3 cellular contexts compared by ENCODE assay signal in genomic region chr17:44967026-44967906, GRCh38.
TF ChIP-seq lines count a peak whose summit lies in the region.

No MANE protein-coding gene starts in this region.

TF ChIP-seq in SK-N-SH, 30 proteins besides CTCF, POLR2A, EP300 and RAD21:
- TF ChIP-seq NRF1 (IDR thresholded peaks at IDR 0.05; ENCODE audit: low read depth, low read length) (no peak), USF1 (IDR thresholded peaks at IDR 0.05; ENCODE audit: borderline replicate concordance, low read depth) (no peak), FOSL2 (IDR thresholded peaks at IDR 0.05; ENCODE audit: borderline replicate concordance, low read depth) (no peak), JUND (IDR thresholded peaks at IDR 0.05) (no peak), GATA2 (CRISPR knock-in tag; IDR thresholded peaks at IDR 0.05) (no peak), USF2 (IDR thresholded peaks at IDR 0.05; ENCODE audit: borderline replicate concordance, low read depth, low read length) (no peak), SIN3A (IDR thresholded peaks at IDR 0.05; ENCODE audit: borderline replicate concordance, low read depth, low read length) (no peak), TEAD4 (IDR thresholded peaks at IDR 0.05; ENCODE audit: borderline replicate concordance, insufficient read depth) (no peak), MEF2A (IDR thresholded peaks at IDR 0.05; ENCODE audit: borderline replicate concordance, low read depth) (no peak), EZH2phosphoT487 (IDR thresholded peaks at IDR 0.05; ENCODE audit: borderline replicate concordance, low read depth) (no peak), TAF1 (IDR thresholded peaks at IDR 0.05; ENCODE audit: borderline replicate concordance, low read depth, low read length) (no peak), GABPA (IDR thresholded peaks at IDR 0.05; ENCODE audit: low read depth) (no peak)
- TF ChIP-seq, protein P1, sequence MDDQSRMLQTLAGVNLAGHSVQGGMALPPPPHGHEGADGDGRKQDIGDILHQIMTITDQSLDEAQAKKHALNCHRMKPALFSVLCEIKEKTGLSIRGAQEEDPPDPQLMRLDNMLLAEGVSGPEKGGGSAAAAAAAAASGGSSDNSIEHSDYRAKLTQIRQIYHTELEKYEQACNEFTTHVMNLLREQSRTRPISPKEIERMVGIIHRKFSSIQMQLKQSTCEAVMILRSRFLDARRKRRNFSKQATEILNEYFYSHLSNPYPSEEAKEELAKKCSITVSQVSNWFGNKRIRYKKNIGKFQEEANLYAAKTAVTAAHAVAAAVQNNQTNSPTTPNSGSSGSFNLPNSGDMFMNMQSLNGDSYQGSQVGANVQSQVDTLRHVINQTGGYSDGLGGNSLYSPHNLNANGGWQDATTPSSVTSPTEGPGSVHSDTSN (IDR thresholded peaks at IDR 0.05), result no peak

TF ChIP-seq in SK-N-SH treated with all-trans-retinoic acid at 6 μM for 48 hours, 23 proteins besides CTCF, POLR2A, EP300 and RAD21:
- TF ChIP-seq TOX (CRISPR knock-in tag; IDR thresholded peaks at IDR 0.05; ENCODE audit: borderline replicate concordance) (no peak), CSDC2 (CRISPR knock-in tag; IDR thresholded peaks at IDR 0.05) (no peak), ZFP30 (CRISPR knock-in tag; IDR thresholded peaks at IDR 0.05) (no peak), BACH2 (CRISPR knock-in tag; IDR thresholded peaks at IDR 0.05; ENCODE audit: borderline replicate concordance) (no peak), ARNTL (CRISPR knock-in tag; IDR thresholded peaks at IDR 0.05; ENCODE audit: borderline replicate concordance, low read depth) (no peak), ZNF8 (CRISPR knock-in tag; IDR thresholded peaks at IDR 0.05) (no peak), ZFP3 (CRISPR knock-in tag; IDR thresholded peaks at IDR 0.05) (no peak), ZNF565 (CRISPR knock-in tag; conservative IDR thresholded peaks at IDR 0.05; ENCODE audit: low read depth) (no peak), GLIS3 (CRISPR knock-in tag; IDR thresholded peaks at IDR 0.05) (no peak), PPARA (CRISPR knock-in tag; IDR thresholded peaks at IDR 0.05; ENCODE audit: borderline replicate concordance) (no peak), ZC3H10 (CRISPR knock-in tag; IDR thresholded peaks at IDR 0.05) (no peak), SNAI2 (CRISPR knock-in tag; IDR thresholded peaks at IDR 0.05) (no peak), TCF4 (CRISPR knock-in tag; IDR thresholded peaks at IDR 0.05; ENCODE audit: borderline replicate concordance) (no peak), ZNF70 (CRISPR knock-in tag; IDR thresholded peaks at IDR 0.05) (no peak)
- TF ChIP-seq, protein P2, sequence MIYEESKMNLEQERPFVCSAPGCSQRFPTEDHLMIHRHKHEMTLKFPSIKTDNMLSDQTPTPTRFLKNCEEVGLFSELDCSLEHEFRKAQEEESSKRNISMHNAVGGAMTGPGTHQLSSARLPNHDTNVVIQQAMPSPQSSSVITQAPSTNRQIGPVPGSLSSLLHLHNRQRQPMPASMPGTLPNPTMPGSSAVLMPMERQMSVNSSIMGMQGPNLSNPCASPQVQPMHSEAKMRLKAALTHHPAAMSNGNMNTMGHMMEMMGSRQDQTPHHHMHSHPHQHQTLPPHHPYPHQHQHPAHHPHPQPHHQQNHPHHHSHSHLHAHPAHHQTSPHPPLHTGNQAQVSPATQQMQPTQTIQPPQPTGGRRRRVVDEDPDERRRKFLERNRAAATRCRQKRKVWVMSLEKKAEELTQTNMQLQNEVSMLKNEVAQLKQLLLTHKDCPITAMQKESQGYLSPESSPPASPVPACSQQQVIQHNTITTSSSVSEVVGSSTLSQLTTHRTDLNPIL (CRISPR knock-in tag; IDR thresholded peaks at IDR 0.05; ENCODE audit: low read depth), result no peak
- TF ChIP-seq, protein P3, sequence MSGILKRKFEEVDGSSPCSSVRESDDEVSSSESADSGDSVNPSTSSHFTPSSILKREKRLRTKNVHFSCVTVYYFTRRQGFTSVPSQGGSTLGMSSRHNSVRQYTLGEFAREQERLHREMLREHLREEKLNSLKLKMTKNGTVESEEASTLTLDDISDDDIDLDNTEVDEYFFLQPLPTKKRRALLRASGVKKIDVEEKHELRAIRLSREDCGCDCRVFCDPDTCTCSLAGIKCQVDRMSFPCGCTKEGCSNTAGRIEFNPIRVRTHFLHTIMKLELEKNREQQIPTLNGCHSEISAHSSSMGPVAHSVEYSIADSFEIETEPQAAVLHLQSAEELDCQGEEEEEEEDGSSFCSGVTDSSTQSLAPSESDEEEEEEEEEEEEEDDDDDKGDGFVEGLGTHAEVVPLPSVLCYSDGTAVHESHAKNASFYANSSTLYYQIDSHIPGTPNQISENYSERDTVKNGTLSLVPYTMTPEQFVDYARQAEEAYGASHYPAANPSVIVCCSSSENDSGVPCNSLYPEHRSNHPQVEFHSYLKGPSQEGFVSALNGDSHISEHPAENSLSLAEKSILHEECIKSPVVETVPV (CRISPR knock-in tag; IDR thresholded peaks at IDR 0.05), result no peak
- TF ChIP-seq, protein P4, sequence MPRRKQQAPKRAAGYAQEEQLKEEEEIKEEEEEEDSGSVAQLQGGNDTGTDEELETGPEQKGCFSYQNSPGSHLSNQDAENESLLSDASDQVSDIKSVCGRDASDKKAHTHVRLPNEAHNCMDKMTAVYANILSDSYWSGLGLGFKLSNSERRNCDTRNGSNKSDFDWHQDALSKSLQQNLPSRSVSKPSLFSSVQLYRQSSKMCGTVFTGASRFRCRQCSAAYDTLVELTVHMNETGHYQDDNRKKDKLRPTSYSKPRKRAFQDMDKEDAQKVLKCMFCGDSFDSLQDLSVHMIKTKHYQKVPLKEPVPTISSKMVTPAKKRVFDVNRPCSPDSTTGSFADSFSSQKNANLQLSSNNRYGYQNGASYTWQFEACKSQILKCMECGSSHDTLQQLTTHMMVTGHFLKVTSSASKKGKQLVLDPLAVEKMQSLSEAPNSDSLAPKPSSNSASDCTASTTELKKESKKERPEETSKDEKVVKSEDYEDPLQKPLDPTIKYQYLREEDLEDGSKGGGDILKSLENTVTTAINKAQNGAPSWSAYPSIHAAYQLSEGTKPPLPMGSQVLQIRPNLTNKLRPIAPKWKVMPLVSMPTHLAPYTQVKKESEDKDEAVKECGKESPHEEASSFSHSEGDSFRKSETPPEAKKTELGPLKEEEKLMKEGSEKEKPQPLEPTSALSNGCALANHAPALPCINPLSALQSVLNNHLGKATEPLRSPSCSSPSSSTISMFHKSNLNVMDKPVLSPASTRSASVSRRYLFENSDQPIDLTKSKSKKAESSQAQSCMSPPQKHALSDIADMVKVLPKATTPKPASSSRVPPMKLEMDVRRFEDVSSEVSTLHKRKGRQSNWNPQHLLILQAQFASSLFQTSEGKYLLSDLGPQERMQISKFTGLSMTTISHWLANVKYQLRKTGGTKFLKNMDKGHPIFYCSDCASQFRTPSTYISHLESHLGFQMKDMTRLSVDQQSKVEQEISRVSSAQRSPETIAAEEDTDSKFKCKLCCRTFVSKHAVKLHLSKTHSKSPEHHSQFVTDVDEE (CRISPR knock-in tag; IDR thresholded peaks at IDR 0.05), result no peak
- TF ChIP-seq, protein P5, sequence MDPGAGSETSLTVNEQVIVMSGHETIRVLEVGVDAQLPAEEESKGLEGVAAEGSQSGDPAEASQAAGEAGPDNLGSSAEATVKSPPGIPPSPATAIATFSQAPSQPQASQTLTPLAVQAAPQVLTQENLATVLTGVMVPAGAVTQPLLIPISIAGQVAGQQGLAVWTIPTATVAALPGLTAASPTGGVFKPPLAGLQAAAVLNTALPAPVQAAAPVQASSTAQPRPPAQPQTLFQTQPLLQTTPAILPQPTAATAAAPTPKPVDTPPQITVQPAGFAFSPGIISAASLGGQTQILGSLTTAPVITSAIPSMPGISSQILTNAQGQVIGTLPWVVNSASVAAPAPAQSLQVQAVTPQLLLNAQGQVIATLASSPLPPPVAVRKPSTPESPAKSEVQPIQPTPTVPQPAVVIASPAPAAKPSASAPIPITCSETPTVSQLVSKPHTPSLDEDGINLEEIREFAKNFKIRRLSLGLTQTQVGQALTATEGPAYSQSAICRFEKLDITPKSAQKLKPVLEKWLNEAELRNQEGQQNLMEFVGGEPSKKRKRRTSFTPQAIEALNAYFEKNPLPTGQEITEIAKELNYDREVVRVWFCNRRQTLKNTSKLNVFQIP (CRISPR knock-in tag; IDR thresholded peaks at IDR 0.05; ENCODE audit: borderline replicate concordance, low read depth), result no peak

TF ChIP-seq in IMR-90, 13 proteins besides CTCF, POLR2A, EP300 and RAD21:
- TF ChIP-seq RFX5 (IDR thresholded peaks at IDR 0.05; ENCODE audit: low read depth, low read length), result no peak
- no peak for TF ChIP-seq MAFK (IDR thresholded peaks at IDR 0.05; ENCODE audit: low read depth, low read length)
